ENCODE assay signal across 40 cellular contexts in the genomic region with DNA sequence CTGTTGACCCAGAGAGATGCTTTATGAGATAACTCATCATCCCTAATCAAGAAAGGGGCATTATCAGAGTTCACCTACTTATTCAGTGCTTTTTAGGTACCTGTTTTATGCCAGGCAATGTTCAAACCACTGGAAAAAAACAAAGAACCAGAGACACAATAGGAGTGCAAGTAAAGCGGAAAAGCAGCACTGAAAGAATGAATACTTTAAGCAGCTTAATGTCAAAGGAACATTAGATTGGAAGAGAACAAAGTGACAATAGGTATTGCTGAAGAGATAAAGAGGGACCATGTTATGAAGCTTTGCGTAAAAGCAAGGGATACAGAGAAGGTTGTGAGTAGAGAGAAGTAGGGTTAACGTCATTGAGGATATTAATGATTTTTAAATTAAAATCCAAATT. TPM values are rescaled to one million over a fixed set of nuclear protein-coding genes. Genes with fewer than 3 reads are reported as not detected.
"Had no signal": no experiment of that assay in that cellular context is flagged by ENCODE, and none has a peak within 500 bp of the region (broad histone marks: within the 10 kb centered on the region; RNA-seq: fewer than 3 reads in every experiment).

No MANE protein-coding gene starts in this region.

- FAIRE-seq: astrocyte, bronchial epithelial cell had no signal

- H3K4me1 Mint-ChIP-seq: activated naive CD4-positive, alpha-beta T cell treated with anti-CD3 and anti-CD28 coated beads, Interleukin-2, amount 10 ng/mL, durations not matched to agents 7 days and 5 days; activated naive CD4-positive, alpha-beta T cell treated with anti-CD3 and anti-CD28 coated beads, Interleukin-2, amount 50 U/mL, for 24 hours; activated naive CD8-positive, alpha-beta T cell treated with anti-CD3 and anti-CD28 coated beads for 36 hours; activated naive CD8-positive, alpha-beta T cell treated with anti-CD3 and anti-CD28 coated beads, Interleukin-2, amount 10 ng/mL, durations not matched to agents 7 days and 5 days; activated naive CD8-positive, alpha-beta T cell treated with anti-CD3 and anti-CD28 coated beads, Interleukin-2, amount 50 U/mL, for 24 hours; activated T-helper 17 cell treated with anti-CD3 and anti-CD28 coated beads, Interleukin-2, amount 50 U/mL, for 72 hours; brain; central memory CD8-positive, alpha-beta T cell had no signal

- H3K9me3 ChIP-seq: adrenal gland, ascending aorta, body of pancreas, breast epithelium had no signal

- ATAC-seq: activated naive CD4-positive, alpha-beta T cell treated with anti-CD3 and anti-CD28 coated beads, Interleukin-2, amount 50 U/mL, for 72 hours; activated naive CD8-positive, alpha-beta T cell treated with anti-CD3 and anti-CD28 coated beads, Interleukin-2, amount 50 U/mL, for 24 hours; activated T-cell treated with anti-CD3 and anti-CD28 coated beads, Interleukin-2, amount 50 U/mL, for 4 hours; activated T-cell treated with anti-CD3 and anti-CD28 coated beads, Interleukin-2, amount 50 U/mL, for 72 hours; activated T-helper 17 cell treated with anti-CD3 and anti-CD28 coated beads, Interleukin-2, amount 50 U/mL, for 72 hours; body of pancreas had no signal

- H3K4me1 ChIP-seq: adrenal gland, ascending aorta, body of pancreas, breast epithelium had no signal

- H3K27ac ChIP-seq: adrenal gland, ascending aorta, body of pancreas, brain microvascular endothelial cell, breast epithelium, cardiac muscle cell had no signal

- H3K4me3 Mint-ChIP-seq: activated naive CD4-positive, alpha-beta T cell treated with anti-CD3 and anti-CD28 coated beads for 36 hours; activated naive CD4-positive, alpha-beta T cell treated with anti-CD3 and anti-CD28 coated beads, Interleukin-2, amount 10 ng/mL, durations not matched to agents 7 days and 5 days; activated naive CD4-positive, alpha-beta T cell treated with anti-CD3 and anti-CD28 coated beads, Interleukin-2, amount 50 U/mL, for 24 hours; activated naive CD8-positive, alpha-beta T cell; activated naive CD8-positive, alpha-beta T cell treated with anti-CD3 and anti-CD28 coated beads for 36 hours; activated naive CD8-positive, alpha-beta T cell treated with anti-CD3 and anti-CD28 coated beads, Interleukin-2, amount 10 ng/mL, durations not matched to agents 7 days and 5 days; activated naive CD8-positive, alpha-beta T cell treated with anti-CD3 and anti-CD28 coated beads, Interleukin-2, amount 50 U/mL, for 24 hours; activated T-cell treated with anti-CD3 and anti-CD28 coated beads, Interleukin-2, amount 50 U/mL, for 24 hours; activated T-cell treated with anti-CD3 and anti-CD28 coated beads, Interleukin-2, amount 50 U/mL, for 4 hours; activated T-cell treated with anti-CD3 and anti-CD28 coated beads, Interleukin-2, amount 50 U/mL, for 72 hours; activated T-helper 1 cell treated with anti-CD3 and anti-CD28 coated beads, Interleukin-12 subunit alpha, Interleukin-12 subunit beta, Interleukin-2, Interleukin-4 antibody, amounts not matched to agents 30 ng/mL and 10 ng/mL and 1 ng/mL, durations not matched to agents 14 hours and 24 hours and 36 hours; activated T-helper 17 cell treated with anti-CD3 and anti-CD28 coated beads, Interleukin-2, amount 50 U/mL, for 72 hours; brain; central memory CD8-positive, alpha-beta T cell had no signal

- H3K36me3 Mint-ChIP-seq: activated naive CD4-positive, alpha-beta T cell treated with anti-CD3 and anti-CD28 coated beads, Interleukin-2, amount 10 ng/mL, durations not matched to agents 7 days and 5 days; activated naive CD4-positive, alpha-beta T cell treated with anti-CD3 and anti-CD28 coated beads, Interleukin-2, amount 50 U/mL, for 24 hours; activated naive CD4-positive, alpha-beta T cell treated with anti-CD3 and anti-CD28 coated beads, Interleukin-2, amount 50 U/mL, for 72 hours; activated naive CD8-positive, alpha-beta T cell; activated naive CD8-positive, alpha-beta T cell treated with anti-CD3 and anti-CD28 coated beads for 36 hours; activated naive CD8-positive, alpha-beta T cell treated with anti-CD3 and anti-CD28 coated beads, Interleukin-2, amount 10 ng/mL, durations not matched to agents 7 days and 5 days; brain had no signal

- H3K27me3 ChIP-seq: adrenal gland, ascending aorta, brain microvascular endothelial cell, breast epithelium, cardiac muscle cell had no signal

- H3K9me3 Mint-ChIP-seq: activated naive CD4-positive, alpha-beta T cell treated with anti-CD3 and anti-CD28 coated beads, Interleukin-2, amount 10 ng/mL, durations not matched to agents 7 days and 5 days; activated naive CD4-positive, alpha-beta T cell treated with anti-CD3 and anti-CD28 coated beads, Interleukin-2, amount 50 U/mL, for 24 hours; activated naive CD8-positive, alpha-beta T cell treated with anti-CD3 and anti-CD28 coated beads, Interleukin-2, amount 50 U/mL, for 24 hours; activated T-cell treated with anti-CD3 and anti-CD28 coated beads, Interleukin-2, amount 50 U/mL, for 24 hours; brain had no signal

- H3K27me3 Mint-ChIP-seq: activated naive CD4-positive, alpha-beta T cell treated with anti-CD3 and anti-CD28 coated beads, Interleukin-2, amount 10 ng/mL, durations not matched to agents 7 days and 5 days; activated naive CD4-positive, alpha-beta T cell treated with anti-CD3 and anti-CD28 coated beads, Interleukin-2, amount 50 U/mL, for 24 hours; activated naive CD8-positive, alpha-beta T cell; activated naive CD8-positive, alpha-beta T cell treated with anti-CD3 and anti-CD28 coated beads for 36 hours; activated naive CD8-positive, alpha-beta T cell treated with anti-CD3 and anti-CD28 coated beads, Interleukin-2, amount 10 ng/mL, durations not matched to agents 7 days and 5 days; activated naive CD8-positive, alpha-beta T cell treated with anti-CD3 and anti-CD28 coated beads, Interleukin-2, amount 50 U/mL, for 24 hours; activated T-cell treated with anti-CD3 and anti-CD28 coated beads, Interleukin-2, amount 50 U/mL, for 24 hours; activated T-helper 17 cell treated with anti-CD3 and anti-CD28 coated beads, Interleukin-2, amount 50 U/mL, for 72 hours; brain; central memory CD8-positive, alpha-beta T cell had no signal

- H3K27ac Mint-ChIP-seq: activated naive CD4-positive, alpha-beta T cell treated with anti-CD3 and anti-CD28 coated beads for 36 hours; activated naive CD4-positive, alpha-beta T cell treated with anti-CD3 and anti-CD28 coated beads, Interleukin-2, amount 10 ng/mL, durations not matched to agents 7 days and 5 days; activated naive CD4-positive, alpha-beta T cell treated with anti-CD3 and anti-CD28 coated beads, Interleukin-2, amount 50 U/mL, for 24 hours; activated naive CD4-positive, alpha-beta T cell treated with anti-CD3 and anti-CD28 coated beads, Interleukin-2, amount 50 U/mL, for 72 hours; activated naive CD8-positive, alpha-beta T cell; activated naive CD8-positive, alpha-beta T cell treated with anti-CD3 and anti-CD28 coated beads for 36 hours; activated naive CD8-positive, alpha-beta T cell treated with anti-CD3 and anti-CD28 coated beads, Interleukin-2, amount 10 ng/mL, durations not matched to agents 7 days and 5 days; activated naive CD8-positive, alpha-beta T cell treated with anti-CD3 and anti-CD28 coated beads, Interleukin-2, amount 50 U/mL, for 24 hours; activated T-cell treated with anti-CD3 and anti-CD28 coated beads, Interleukin-2, amount 50 U/mL, for 24 hours; activated T-cell treated with anti-CD3 and anti-CD28 coated beads, Interleukin-2, amount 50 U/mL, for 72 hours; activated T-helper 1 cell treated with anti-CD3 and anti-CD28 coated beads, Interleukin-12 subunit alpha, Interleukin-12 subunit beta, Interleukin-2, Interleukin-4 antibody, amounts not matched to agents 30 ng/mL and 10 ng/mL and 1 ng/mL, durations not matched to agents 14 hours and 24 hours and 36 hours; activated T-helper 17 cell treated with anti-CD3 and anti-CD28 coated beads, Interleukin-2, amount 50 U/mL, for 72 hours; activated T-helper 2 cell treated with anti-CD3 and anti-CD28 coated beads, Interferon-gamma antibody, Interleukin-2, Interleukin-4, amounts not matched to agents 10 μg/mL and 5 μg/mL and 100 μg/mL, durations not matched to agents 14 hours and 24 hours and 36 hours; brain had no signal

- DNase-seq: activated effector memory CD4-positive, alpha-beta T cell treated with anti-CD3 and anti-CD28 coated beads, Interleukin-2, amount 50 U/mL, for 16 hours; activated effector memory CD4-positive, alpha-beta T cell treated with Interleukin-2 at 50 U/mL for 16 hours; activated gamma-delta T cell; activated gamma-delta T cell treated with Interleukin-2 at 50 U/mL for 16 hours; activated naive CD4-positive, alpha-beta T cell; activated naive CD4-positive, alpha-beta T cell treated with anti-CD3 and anti-CD28 coated beads for 36 hours; activated naive CD4-positive, alpha-beta T cell treated with anti-CD3 and anti-CD28 coated beads, Interleukin-2, amount 10 ng/mL, durations not matched to agents 7 days and 5 days; activated naive CD4-positive, alpha-beta T cell treated with anti-CD3 and anti-CD28 coated beads, Interleukin-2, amount 50 U/mL, for 16 hours; activated naive CD4-positive, alpha-beta T cell treated with Interleukin-2 at 50 U/mL for 16 hours; activated naive CD8-positive, alpha-beta T cell treated with anti-CD3 and anti-CD28 coated beads for 36 hours; activated naive CD8-positive, alpha-beta T cell treated with anti-CD3 and anti-CD28 coated beads, Interleukin-2, amount 10 ng/mL, durations not matched to agents 7 days and 5 days; activated naive CD8-positive, alpha-beta T cell treated with anti-CD3 and anti-CD28 coated beads, Interleukin-2, amount 50 U/mL, for 24 hours; activated T-cell treated with anti-CD3 and anti-CD28 coated beads, Interleukin-2, amount 50 U/mL, for 1 hour; activated T-cell treated with anti-CD3 and anti-CD28 coated beads, Interleukin-2, amount 50 U/mL, for 24 hours; activated T-cell treated with anti-CD3 and anti-CD28 coated beads, Interleukin-2, amount 50 U/mL, for 4 hours; activated T-cell treated with anti-CD3 and anti-CD28 coated beads, Interleukin-2, amount 50 U/mL, for 48 hours; activated T-cell treated with anti-CD3 and anti-CD28 coated beads, Interleukin-2, amount 50 U/mL, for 72 hours; adrenal gland; amniotic stem cell; amygdala; anterior cingulate cortex; aorta; body of pancreas; brain microvascular endothelial cell; caudate nucleus; central memory CD4-positive, alpha-beta T cell; cerebellar nuclear complex had no signal

- H3K36me3 ChIP-seq: adrenal gland, ascending aorta, brain microvascular endothelial cell, breast epithelium, cardiac muscle cell had no signal

- H3K4me3 ChIP-seq: adrenal gland, ascending aorta, body of pancreas, breast epithelium, cardiac muscle cell had no signal

RNA-seq across cellular contexts. Expression of a gene that starts 11.3 kb away (rescaled TPM):
- total RNA-seq: activated naive CD4-positive, alpha-beta T cell treated with anti-CD3 and anti-CD28 coated beads for 36 hours; activated naive CD4-positive, alpha-beta T cell treated with anti-CD3 and anti-CD28 coated beads, Interleukin-2, amount 50 U/mL, for 72 hours; activated naive CD8-positive, alpha-beta T cell treated with anti-CD3 and anti-CD28 coated beads for 36 hours; activated naive CD8-positive, alpha-beta T cell treated with anti-CD3 and anti-CD28 coated beads, Interleukin-2, amount 10 ng/mL, durations not matched to agents 7 days and 5 days; activated T-cell treated with anti-CD3 and anti-CD28 coated beads, Interleukin-2, amount 50 U/mL, for 4 hours; activated T-cell treated with anti-CD3 and anti-CD28 coated beads, Interleukin-2, amount 50 U/mL, for 72 hours; activated T-helper 1 cell treated with anti-CD3 and anti-CD28 coated beads, Interleukin-12 subunit alpha, Interleukin-12 subunit beta, Interleukin-2, Interleukin-4 antibody, amounts not matched to agents 30 ng/mL and 10 ng/mL and 1 ng/mL, durations not matched to agents 14 hours and 24 hours and 36 hours; activated T-helper 17 cell treated with anti-CD3 and anti-CD28 coated beads, Interleukin-2, amount 50 U/mL, for 72 hours; activated T-helper 2 cell treated with anti-CD3 and anti-CD28 coated beads, Interferon-gamma antibody, Interleukin-2, Interleukin-4, amounts not matched to agents 10 μg/mL and 5 μg/mL and 100 μg/mL, durations not matched to agents 14 hours and 24 hours and 36 hours; ascending aorta; bronchial epithelial cell had no signal
